ENCODE assay signal across 21 cellular contexts in the genomic region with DNA sequence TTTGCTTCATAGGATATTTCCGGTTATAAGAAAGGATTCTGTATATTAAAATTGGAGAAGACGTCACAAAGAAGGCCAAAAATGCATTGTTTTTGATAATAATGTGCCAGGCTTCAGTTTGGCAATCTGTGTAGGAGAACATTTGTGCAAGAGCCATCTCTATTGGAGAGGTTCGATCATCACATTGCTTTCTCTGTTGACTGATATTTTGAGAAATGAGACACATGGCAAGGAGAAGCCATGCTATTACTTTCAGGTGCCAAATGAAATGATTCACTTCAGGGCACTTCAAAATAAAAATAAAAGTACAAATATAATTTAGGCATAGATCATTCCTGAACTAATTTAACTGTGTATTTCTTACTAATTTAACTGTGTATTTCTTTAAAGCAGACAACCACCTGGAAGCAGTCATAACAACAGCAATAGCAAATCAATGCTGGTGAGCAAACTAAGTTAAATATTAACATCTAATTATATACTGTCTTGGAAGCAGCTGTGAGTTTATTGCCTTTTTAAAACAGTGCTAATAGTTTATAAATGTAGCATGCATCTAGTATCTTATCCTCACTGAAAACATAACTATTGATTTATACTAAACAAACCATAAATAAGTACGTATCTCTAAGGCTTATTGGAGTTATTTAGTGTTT. TPM values are rescaled to one million over a fixed set of nuclear protein-coding genes. Genes with fewer than 3 reads are reported as not detected.
"Had no signal": no experiment of that assay in that cellular context is flagged by ENCODE, and none has a peak within 500 bp of the region (broad histone marks: within the 10 kb centered on the region; RNA-seq: fewer than 3 reads in every experiment).

No MANE protein-coding gene starts in this region.

- H3K36me3 ChIP-seq: colonic mucosa, left lung, lower lobe of right lung, neutrophil, sigmoid colon, stomach, thoracic aorta, transverse colon had no signal

- H3K27me3 ChIP-seq: colonic mucosa, hepatocyte, left lung, neutrophil, sigmoid colon, stomach, transverse colon had no signal

- H3K9me3 ChIP-seq: colonic mucosa, left lung, lower lobe of right lung, neutrophil, psoas muscle, stomach, thoracic aorta, transverse colon had no signal

- H3K4me1 ChIP-seq: colonic mucosa, left lung, lower lobe of right lung, psoas muscle, sigmoid colon, stomach had no signal

- H3K4me2 ChIP-seq: hepatocyte had no signal

- ATAC-seq: left lung; lower lobe of right lung; naive thymus-derived CD4-positive, alpha-beta T cell; psoas muscle had no signal

- DNase-seq: colonic mucosa; dermis blood vessel endothelial cell; foreskin melanocyte; head of caudate nucleus; left lung; lower lobe of right lung; mesenchymal stem cell; naive thymus-derived CD4-positive, alpha-beta T cell; nephron progenitor cell; psoas muscle; sigmoid colon; stimulated activated CD4-positive, alpha-beta T cell treated with anti-CD3 and anti-CD28 coated beads, Interleukin-12 subunit alpha, Interleukin-12 subunit beta, amount 100 ng/mL, for 4 hours; stimulated activated naive CD4-positive, alpha-beta T cell; stomach; substantia nigra; transverse colon had no signal

- H2AFZ ChIP-seq: hepatocyte had no signal

- H3K4me3 ChIP-seq: colonic mucosa, hepatocyte, left lung, lower lobe of right lung, psoas muscle, sigmoid colon, skin epidermis, stomach, thoracic aorta, transverse colon had no signal

- H3K79me2 ChIP-seq: hepatocyte had no signal

- H3K27ac ChIP-seq: colonic mucosa, hepatocyte, left lung, lower lobe of right lung, neutrophil, psoas muscle, sigmoid colon, skin epidermis, stomach, thoracic aorta, transverse colon had no signal

RNA-seq across cellular contexts. Expression of a gene that starts 50.2 kb away (rescaled TPM):
- total RNA-seq: naive thymus-derived CD4-positive, alpha-beta T cell; osteoblast had no signal
- polyA plus RNA-seq: naive thymus-derived CD4-positive, alpha-beta T cell had no signal
